ENCODE assay signal across 8 cellular contexts in genomic region chr11:128904872-128905344, GRCh38. TPM values are rescaled to one million over a fixed set of nuclear protein-coding genes. Genes with fewer than 3 reads are reported as not detected.
DNase-seq lines count a peak whose midpoint lies in the region; ATAC-seq and TF ChIP-seq lines count a peak whose summit lies in the region.

No MANE protein-coding gene starts in this region.

- H3K9me3 Mint-ChIP-seq in central memory CD8-positive, alpha-beta T cell: no peaks in the 10 kb centered on the region

- peaks cover 1% of the 10 kb centered on the region for H3K36me3 Mint-ChIP-seq in central memory CD8-positive, alpha-beta T cell (ENCODE audit: insufficient read depth)

- no peaks in the 10 kb centered on the region for H3K9me3 ChIP-seq in mucosa of descending colon

- POLR2A ChIA-PET in GM10248 (lab: Yijun Ruan, JAX): no interaction called here

- H3K4me1 Mint-ChIP-seq in central memory CD8-positive, alpha-beta T cell: peaks cover 7% of the 10 kb centered on the region

- peak overlapping the region; percentile 81 for H3K4me3 Mint-ChIP-seq in central memory CD8-positive, alpha-beta T cell

- no peaks in the 10 kb centered on the region for H3K36me3 ChIP-seq in mucosa of descending colon (ENCODE audit: low read depth)

- no peak overlapping the region for H3K4me3 ChIP-seq in mucosa of descending colon

- H3K27ac Mint-ChIP-seq in central memory CD8-positive, alpha-beta T cell (ENCODE audit: low read depth): no peak overlapping the region

- peaks cover 24% of the 10 kb centered on the region for H3K27me3 Mint-ChIP-seq in central memory CD8-positive, alpha-beta T cell

- no peaks in the 10 kb centered on the region for H3K4me1 ChIP-seq in mucosa of descending colon (ENCODE audit: low read depth)

- peak; percentile 16 for ATAC-seq in central memory CD8-positive, alpha-beta T cell (replicated peaks; ENCODE audit: extremely low read depth, poor library complexity, severe bottlenecking)
- peak; percentile 70 for ATAC-seq in mucosa of descending colon

- TF ChIP-seq CTCF in GM10248 (IDR thresholded peaks at IDR 0.05; ENCODE audit: control extremely low read depth, extremely low read depth, low read depth, missing control alignments) (no peak), mucosa of descending colon (IDR thresholded peaks at IDR 0.05) (no peak)

- intact Hi-C loops in mucosa of descending colon (cut with DNase I, micrococcal nuclease): no loop called here
- intact Hi-C loops in posterior cingulate gyrus (cut with DNase I): loop anchor here (5.0 kb wide), 1 partner anchor 37 kb away; the partner anchor contains the start of gene TP53AIP1

- CTCF ChIA-PET in GM10248 (lab: Yijun Ruan, JAX): interaction anchor here (1.0 to 5.7 kb wide), 9 partner anchors 11 to 686 kb away, joined by 3 to 45 read pairs (median 6); no protein-coding TSS in a partner anchor

- DNase-seq in GM10248 (ENCODE audit: extremely low spot score) (peak; percentile 62), H4 (ENCODE audit: low spot score) (peak; percentile 42), NCI-H226 (peak; percentile 32), mucosa of descending colon (peak in 2 of 3 donors; percentile 29 to 73), posterior cingulate gyrus (no peak), NCI-H2107 treated with DMSO at 0.1 percent for 48 hours (lab: John Stamatoyannopoulos, UW; ENCODE audit: unreplicated experiment) (no peak)
- DNase-seq in central memory CD8-positive, alpha-beta T cell (ENCODE audit: low spot score in 2 of 2): no peak
- DNase-seq in stimulated activated CD4-positive, alpha-beta T cell treated with anti-CD3 and anti-CD28 coated beads, Interleukin-4, amount 100 ng/mL, for 1 hour: no peak

RNA-seq across cellular contexts. Expression of gene KCNJ5, which starts 13.8 kb away (rescaled TPM):
- total RNA-seq in H4 (2014; rRNA removed; shearing (Covaris generic)): not detected in 2 replicates
- 1 to 10 TPM in 1 of 3 donors, under 1 TPM in 2; 0.14 to 3.9 (median 0.48) TPM for total RNA-seq in mucosa of descending colon

RNA-seq across cellular contexts. Expression of gene TP53AIP1, which starts 37.8 kb away (rescaled TPM):
- not detected in 2 replicates for total RNA-seq in H4 (2014; rRNA removed; shearing (Covaris generic))
- under 1 TPM; 0.25 to 0.55 (median 0.36) TPM for total RNA-seq in mucosa of descending colon

RNA-seq across cellular contexts. Expression of gene KCNJ1, which starts 37.8 kb away (rescaled TPM):
- total RNA-seq in H4 (2014; rRNA removed; shearing (Covaris generic)): not detected in 2 replicates
- total RNA-seq in mucosa of descending colon: not detected

Comparison
In these comparisons a context has a peak if more than half of its experiments do, and no peak if none do; other contexts are left out.
1. DNase-seq: peak in GM10248 (single experiment), H4 (single experiment), NCI-H226 (single experiment) and mucosa of descending colon (2 of 3); none in central memory CD8-positive, alpha-beta T cell (0 of 2), posterior cingulate gyrus (0 of 10), NCI-H2107 treated with DMSO at 0.1 percent for 48 hours (single experiment) and stimulated activated CD4-positive, alpha-beta T cell treated with anti-CD3 and anti-CD28 coated beads, Interleukin-4, amount 100 ng/mL, for 1 hour (single experiment).